10 cellular contexts compared by ENCODE assay signal in genomic region chr1:203278885-203279406, GRCh38. TPM values are rescaled to one million over a fixed set of nuclear protein-coding genes. Genes with fewer than 3 reads are reported as not detected.
DNase-seq lines count a peak whose midpoint lies in the region; ATAC-seq and TF ChIP-seq lines count a peak whose summit lies in the region.
"Had no signal": no experiment of that assay in that cellular context is flagged by ENCODE, and none has a peak within 500 bp of the region (broad histone marks: within the 10 kb centered on the region; RNA-seq: fewer than 3 reads in every experiment).

No MANE protein-coding gene starts in this region.

- peaks cover 69% of the 10 kb centered on the region for H3K4me1 Mint-ChIP-seq in activated naive CD8-positive, alpha-beta T cell treated with anti-CD3 and anti-CD28 coated beads, Interleukin-2, amount 50 U/mL, for 24 hours
- H3K4me1 Mint-ChIP-seq in stimulated activated naive CD8-positive, alpha-beta T cell treated with anti-CD3 and anti-CD28 coated beads, Interleukin-15, amount 100 ng/mL, for 72 hours: peaks cover 80% of the 10 kb centered on the region

- TF ChIP-seq CTCF in right lobe of liver (IDR thresholded peaks at IDR 0.05): no peak

- H3K27ac ChIP-seq in right lobe of liver: peak overlapping the region in 2 of 3 donors; percentile 24 to 53
- H3K27ac ChIP-seq: 22Rv1 had no signal

- no peaks in the 10 kb centered on the region for H3K27me3 Mint-ChIP-seq in activated naive CD8-positive, alpha-beta T cell treated with anti-CD3 and anti-CD28 coated beads, Interleukin-2, amount 50 U/mL, for 24 hours
- no peaks in the 10 kb centered on the region for H3K27me3 Mint-ChIP-seq in stimulated activated naive CD8-positive, alpha-beta T cell treated with anti-CD3 and anti-CD28 coated beads, Interleukin-15, amount 100 ng/mL, for 72 hours

- no peaks in the 10 kb centered on the region for H3K9me3 Mint-ChIP-seq in activated naive CD8-positive, alpha-beta T cell treated with anti-CD3 and anti-CD28 coated beads, Interleukin-2, amount 50 U/mL, for 24 hours
- H3K9me3 Mint-ChIP-seq in stimulated activated naive CD8-positive, alpha-beta T cell treated with anti-CD3 and anti-CD28 coated beads, Interleukin-15, amount 100 ng/mL, for 72 hours: no peaks in the 10 kb centered on the region

- intact Hi-C loops in right lobe of liver (cut with DNase I): loop anchor here in 1 of 2 donors (10.0 kb wide), 1 partner anchor 206 kb away; no protein-coding TSS in a partner anchor

- no peak overlapping the region for H3K4me3 ChIP-seq in right lobe of liver

- no peaks in the 10 kb centered on the region for H3K4me1 ChIP-seq in right lobe of liver

- H3K27ac Mint-ChIP-seq in activated naive CD8-positive, alpha-beta T cell treated with anti-CD3 and anti-CD28 coated beads, Interleukin-2, amount 50 U/mL, for 24 hours: peak overlapping the region; percentile 26
- peak overlapping the region; percentile 48 to 69 for H3K27ac Mint-ChIP-seq in stimulated activated naive CD8-positive, alpha-beta T cell treated with anti-CD3 and anti-CD28 coated beads, Interleukin-15, amount 100 ng/mL, for 72 hours

- DNase-seq in NCI-H510A treated with DMSO at 0.1 percent for 48 hours (lab: John Stamatoyannopoulos, UW): peak; percentile 60
- no peak for DNase-seq in NCI-H510A (lab: John Stamatoyannopoulos, UW)
- DNase-seq in activated naive CD8-positive, alpha-beta T cell treated with anti-CD3 and anti-CD28 coated beads, Interleukin-2, amount 50 U/mL, for 24 hours: no peak
- DNase-seq in right lobe of liver: no peak
- DNase-seq in stimulated activated naive CD8-positive, alpha-beta T cell treated with anti-CD3 and anti-CD28 coated beads, Interleukin-15, amount 100 ng/mL, for 72 hours: no peak
- DNase-seq: activated CD4-positive, alpha-beta T cell treated with anti-CD3 and anti-CD28 coated beads for 48 hours had no signal

- H3K27me3 ChIP-seq in right lobe of liver: no peaks in the 10 kb centered on the region

- H3K9me3 ChIP-seq in right lobe of liver: no peaks in the 10 kb centered on the region

- WGBS in right lobe of liver (ENCODE audit: insufficient coverage, low coverage, low lambda C conversion rate, missing lambda C conversion rate): 71% methylated on average over 8 of the region's 8 CpGs

- H3K36me3 ChIP-seq in right lobe of liver: no peaks in the 10 kb centered on the region

- ATAC-seq in activated naive CD8-positive, alpha-beta T cell treated with anti-CD3 and anti-CD28 coated beads, Interleukin-2, amount 50 U/mL, for 24 hours: no peak
- no peak for ATAC-seq in right lobe of liver
- ATAC-seq in stimulated activated naive CD8-positive, alpha-beta T cell treated with anti-CD3 and anti-CD28 coated beads, Interleukin-15, amount 100 ng/mL, for 72 hours: no peak
- no peak for ATAC-seq in GM21447 (IDR thresholded peaks at IDR 0.05; ENCODE audit: unreplicated experiment)
- no peak for ATAC-seq in HG03139 (IDR thresholded peaks at IDR 0.05; ENCODE audit: unreplicated experiment)
- no peak for ATAC-seq in HG02763 (IDR thresholded peaks at IDR 0.05; ENCODE audit: unreplicated experiment)

- no peak for TF ChIP-seq POLR2A in right lobe of liver (IDR thresholded peaks at IDR 0.05)

- H3K36me3 Mint-ChIP-seq in activated naive CD8-positive, alpha-beta T cell treated with anti-CD3 and anti-CD28 coated beads, Interleukin-2, amount 50 U/mL, for 24 hours (ENCODE audit: low read depth): no peaks in the 10 kb centered on the region

- H3K4me3 Mint-ChIP-seq in activated naive CD8-positive, alpha-beta T cell treated with anti-CD3 and anti-CD28 coated beads, Interleukin-2, amount 50 U/mL, for 24 hours: no peak overlapping the region
- peak overlapping the region; percentile 59 to 75 for H3K4me3 Mint-ChIP-seq in stimulated activated naive CD8-positive, alpha-beta T cell treated with anti-CD3 and anti-CD28 coated beads, Interleukin-15, amount 100 ng/mL, for 72 hours

RNA-seq across cellular contexts. Expression of gene BTG2, which starts 26.4 kb away (rescaled TPM):
- 10 to 100 TPM in 1 of 6 experiments, 1 to 10 TPM in 5; 2.0 to 11.2 (median 5.4) TPM for total RNA-seq in right lobe of liver

RNA-seq across cellular contexts. Expression of gene CHIT1, which starts 49.5 kb away (rescaled TPM):
- total RNA-seq in right lobe of liver: under 1 TPM in 3 of 6 experiments, not detected in 3; 0.46 to 0.61 (median 0.46) TPM
